25 cellular contexts compared by ENCODE assay signal in the genomic region with DNA sequence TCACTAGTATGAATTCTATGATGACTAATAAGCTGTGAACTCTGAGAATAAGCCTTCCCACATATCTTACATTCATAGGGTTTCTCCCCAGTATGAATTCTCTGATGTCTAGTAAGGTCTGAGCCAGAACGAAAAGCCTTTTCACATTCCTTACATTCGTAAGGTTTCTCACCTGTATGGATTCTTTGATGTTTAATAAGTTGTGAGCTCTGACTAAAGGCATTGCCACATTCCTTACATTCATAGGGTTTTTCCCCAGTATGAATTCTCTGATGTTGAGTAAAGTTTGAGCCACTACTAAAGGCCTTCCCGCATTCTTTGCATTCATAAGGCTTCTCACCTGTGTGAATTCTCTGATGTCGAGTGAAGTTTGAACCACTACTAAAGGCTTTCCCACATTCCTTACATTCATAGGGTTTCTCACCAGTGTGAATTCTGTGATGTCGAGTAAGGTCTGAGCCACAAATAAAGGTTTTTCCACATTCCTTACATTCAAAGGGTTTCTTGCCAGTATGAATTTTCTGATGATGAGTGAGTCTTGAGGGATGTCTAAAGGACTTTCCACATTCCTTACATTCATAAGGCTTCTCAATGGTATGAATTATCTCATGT. TPM values are rescaled to one million over a fixed set of nuclear protein-coding genes. Genes with fewer than 3 reads are reported as not detected.
DNase-seq lines count a peak whose midpoint lies in the region; ATAC-seq, FAIRE-seq and TF ChIP-seq lines count a peak whose summit lies in the region.
"Had no signal": no experiment of that assay in that cellular context is flagged by ENCODE, and none has a peak within 500 bp of the region (broad histone marks: within the 10 kb centered on the region; RNA-seq: fewer than 3 reads in every experiment).

No MANE protein-coding gene starts in this region.

- ATAC-seq in right cardiac atrium (no peak), heart right ventricle (no peak), GM21717 (IDR thresholded peaks at IDR 0.05; ENCODE audit: unreplicated experiment) (no peak), GM18870 (IDR thresholded peaks at IDR 0.05; ENCODE audit: unreplicated experiment) (no peak)
- ATAC-seq: activated T-cell treated with anti-CD3 and anti-CD28 coated beads, Interleukin-2, amount 50 U/mL, for 72 hours had no signal

- H2BK12ac ChIP-seq in mesenchymal stem cell (ENCODE audit: low read length in 2 of 2) = no peak overlapping the region

- no peak overlapping the region for H2BK15ac ChIP-seq in mesenchymal stem cell (ENCODE audit: low read depth, poor library complexity, severe bottlenecking)

- H3K14ac ChIP-seq in mesenchymal stem cell (ENCODE audit: low read length in 2 of 2) = no peak overlapping the region

- TF ChIP-seq CTCF in heart right ventricle (IDR thresholded peaks at IDR 0.05) = no peak
- no peak for TF ChIP-seq CTCF in astrocyte (IDR thresholded peaks at IDR 0.05; ENCODE audit: insufficient read depth, low read depth, low read length)
- no peak for TF ChIP-seq CTCF in tibial nerve (IDR thresholded peaks at IDR 0.05)

- no peak overlapping the region for H3K4ac ChIP-seq in mesenchymal stem cell (ENCODE audit: low read depth in 1 of 2, low read length in 2 of 2)

- TF ChIP-seq POLR2A in tibial nerve (IDR thresholded peaks at IDR 0.05) = no peak

- H3K23ac ChIP-seq in mesenchymal stem cell (ENCODE audit: low read length in 2 of 2) = no peak overlapping the region

- H2BK120ac ChIP-seq in mesenchymal stem cell (ENCODE audit: low read depth, low read length) = no peak overlapping the region

- intact Hi-C loops in right cardiac atrium (cut with DNase I) = no loop called here
- intact Hi-C loops in heart right ventricle (cut with DNase I) = no loop called here

- H3K18ac ChIP-seq in mesenchymal stem cell (ENCODE audit: low read depth in 1 of 2, low read length in 2 of 2) = no peak overlapping the region

- H3K9ac ChIP-seq in astrocyte (ENCODE audit: low read length) (no peak overlapping the region), mesenchymal stem cell (ENCODE audit: low read length) (no peak overlapping the region)

- H3K27me3 ChIP-seq in right cardiac atrium (ENCODE audit: control insufficient read depth, insufficient read depth) (no peaks in the 10 kb centered on the region), heart right ventricle (no peaks in the 10 kb centered on the region), astrocyte (ENCODE audit: insufficient read depth, low read length) (no peaks in the 10 kb centered on the region), mesenchymal stem cell (ENCODE audit: control insufficient read depth in 1 of 2, insufficient read depth in 1 of 2, low read length in 2 of 2) (no peaks in the 10 kb centered on the region), tibial nerve (no peaks in the 10 kb centered on the region)
- H3K27me3 ChIP-seq: colonic mucosa had no signal

- H3K27ac ChIP-seq in right cardiac atrium (ENCODE audit: low read length) (no peak overlapping the region), heart right ventricle (no peak overlapping the region), astrocyte (ENCODE audit: low read depth, low read length) (no peak overlapping the region), mesenchymal stem cell (ENCODE audit: low read length, poor library complexity, severe bottlenecking) (no peak overlapping the region), tibial nerve (no peak overlapping the region)
- H3K27ac ChIP-seq: 22Rv1, colonic mucosa, VCaP had no signal

- no peak overlapping the region for H4K8ac ChIP-seq in mesenchymal stem cell (ENCODE audit: low read length)

- H3K36me3 ChIP-seq in heart right ventricle (peaks cover 0 to 93% (median 72%) of the 10 kb centered on the region in 9 donors), astrocyte (ENCODE audit: insufficient read depth, low read length) (peaks cover 19% of the 10 kb centered on the region), mesenchymal stem cell (ENCODE audit: control insufficient read depth in 1 of 2, insufficient read depth in 2 of 2, low read depth in 1 of 2, low read length in 2 of 2) (peaks cover 13 to 57% of the 10 kb centered on the region in 2 experiments), tibial nerve (peaks cover 10 to 91% (median 27%) of the 10 kb centered on the region in 3 donors)

- H3K4me3 ChIP-seq in right cardiac atrium (ENCODE audit: low read length) (peak overlapping the region; percentile 34), heart right ventricle (no peak overlapping the region), astrocyte (ENCODE audit: insufficient read depth, low read depth, low read length) (no peak overlapping the region), mesenchymal stem cell (ENCODE audit: insufficient read depth in 1 of 2, low read depth in 1 of 2, low read length in 2 of 2) (peak overlapping the region in 1 of 2 experiments; percentile 47), tibial nerve (no peak overlapping the region)
- H3K4me3 ChIP-seq: colonic mucosa had no signal

- H4K20me1 ChIP-seq in astrocyte (ENCODE audit: insufficient read depth, low read length) = no peaks in the 10 kb centered on the region

- no peak overlapping the region for H2AFZ ChIP-seq in astrocyte (ENCODE audit: low read depth, low read length)
- H2AFZ ChIP-seq in mesenchymal stem cell (ENCODE audit: low read depth, low read length) = no peak overlapping the region

- no peaks in the 10 kb centered on the region for H3K4me1 Mint-ChIP-seq in astrocyte (ENCODE audit: low read depth, unreplicated experiment)
- H3K4me1 Mint-ChIP-seq: activated CD4-positive, alpha-beta T cell treated with anti-CD3 and anti-CD28 coated beads, Interleukin-2, amount 10 ng/mL, durations not matched to agents 24 days and 14 days; activated naive CD4-positive, alpha-beta T cell treated with anti-CD3 and anti-CD28 coated beads, Interleukin-2, amount 10 ng/mL, durations not matched to agents 7 days and 5 days had no signal

- no peak overlapping the region for H3K4me3 Mint-ChIP-seq in astrocyte (ENCODE audit: unreplicated experiment)
- H3K4me3 Mint-ChIP-seq: activated CD4-positive, alpha-beta T cell treated with anti-CD3 and anti-CD28 coated beads, Interleukin-2, amount 10 ng/mL, durations not matched to agents 24 days and 14 days; activated naive CD4-positive, alpha-beta T cell treated with anti-CD3 and anti-CD28 coated beads, Interleukin-2, amount 10 ng/mL, durations not matched to agents 7 days and 5 days; activated T-cell treated with anti-CD3 and anti-CD28 coated beads, Interleukin-2, amount 50 U/mL, for 72 hours had no signal

- no peaks in the 10 kb centered on the region for H3K27me3 Mint-ChIP-seq in astrocyte (ENCODE audit: low read depth, unreplicated experiment)
- H3K27me3 Mint-ChIP-seq: activated CD4-positive, alpha-beta T cell treated with anti-CD3 and anti-CD28 coated beads, Interleukin-2, amount 10 ng/mL, durations not matched to agents 24 days and 14 days; activated naive CD4-positive, alpha-beta T cell treated with anti-CD3 and anti-CD28 coated beads, Interleukin-2, amount 10 ng/mL, durations not matched to agents 7 days and 5 days had no signal

- no peak overlapping the region for H2AK5ac ChIP-seq in mesenchymal stem cell (ENCODE audit: low read length, severe bottlenecking)

- peak overlapping the region; percentile 26 for H3K27ac Mint-ChIP-seq in astrocyte (ENCODE audit: unreplicated experiment)
- H3K27ac Mint-ChIP-seq: activated CD4-positive, alpha-beta T cell treated with anti-CD3 and anti-CD28 coated beads, Interleukin-2, amount 10 ng/mL, durations not matched to agents 24 days and 14 days; activated naive CD4-positive, alpha-beta T cell treated with anti-CD3 and anti-CD28 coated beads, Interleukin-2, amount 10 ng/mL, durations not matched to agents 7 days and 5 days; activated T-cell treated with anti-CD3 and anti-CD28 coated beads, Interleukin-2, amount 50 U/mL, for 72 hours had no signal

- no peak for TF ChIP-seq EP300 in tibial nerve (IDR thresholded peaks at IDR 0.05)

- DNase-seq in right cardiac atrium (no peak), heart right ventricle (no peak), astrocyte (ENCODE audit: low read depth) (no peak), mesenchymal stem cell (peak; percentile 1), tibial nerve (ENCODE audit: low spot score in 2 of 2) (no peak)
- DNase-seq in stimulated activated CD4-positive, alpha-beta T cell treated with anti-CD3 and anti-CD28 coated beads, Interleukin-4, amount 100 ng/mL, for 24 hours = no peak
- DNase-seq: activated CD4-positive, alpha-beta T cell treated with anti-CD3 and anti-CD28 coated beads, Interleukin-2, amount 10 ng/mL, durations not matched to agents 24 days and 14 days; activated naive CD4-positive, alpha-beta T cell treated with anti-CD3 and anti-CD28 coated beads, Interleukin-2, amount 10 ng/mL, durations not matched to agents 7 days and 5 days; activated T-cell treated with anti-CD3 and anti-CD28 coated beads, Interleukin-2, amount 50 U/mL, for 72 hours; amygdala; colonic mucosa; DMS79; IMR-90; kidney; NCI-H1417; NCI-H446; NCI-H82; stimulated activated CD4-positive, alpha-beta T cell treated with anti-CD3 and anti-CD28 coated beads, Interleukin-12 subunit alpha, Interleukin-12 subunit beta, amount 100 ng/mL, for 4 hours; stimulated activated naive CD4-positive, alpha-beta T cell treated with Interleukin-2 at 50 U/mL for 16 hours had no signal

- no peak overlapping the region for H3K4me2 ChIP-seq in astrocyte (ENCODE audit: low read length)
- H3K4me2 ChIP-seq in mesenchymal stem cell (ENCODE audit: low read length, poor library complexity, severe bottlenecking) = no peak overlapping the region

- H4K91ac ChIP-seq in mesenchymal stem cell (ENCODE audit: low read length) = no peak overlapping the region

- no peaks in the 10 kb centered on the region for H3K79me2 ChIP-seq in astrocyte (ENCODE audit: insufficient read depth, low read length)

- H3K9me3 Mint-ChIP-seq in astrocyte (ENCODE audit: unreplicated experiment) = peaks cover 68% of the 10 kb centered on the region

- H3K9me3 ChIP-seq in right cardiac atrium (ENCODE audit: control insufficient read depth, low read length) (peaks cover 3% of the 10 kb centered on the region), heart right ventricle (peaks cover 0 to 100% (median 91%) of the 10 kb centered on the region in 11 donors), astrocyte (ENCODE audit: insufficient read depth, low read depth, low read length) (peaks cover 27% of the 10 kb centered on the region), mesenchymal stem cell (ENCODE audit: control insufficient read depth, low read length) (peaks cover 92% of the 10 kb centered on the region), tibial nerve (peaks cover 5 to 100% (median 63%) of the 10 kb centered on the region in 4 donors)

- peaks cover 67% of the 10 kb centered on the region for H3K36me3 Mint-ChIP-seq in astrocyte (ENCODE audit: low read depth, unreplicated experiment)

- no peaks in the 10 kb centered on the region for H3K79me1 ChIP-seq in mesenchymal stem cell (replicated peaks; ENCODE audit: low read length, poor library complexity, severe bottlenecking)

- no peaks in the 10 kb centered on the region for H3K4me1 ChIP-seq in right cardiac atrium (ENCODE audit: control insufficient read depth, insufficient read depth, low read length)
- no peaks in the 10 kb centered on the region for H3K4me1 ChIP-seq in heart right ventricle
- H3K4me1 ChIP-seq in astrocyte (ENCODE audit: insufficient read depth, low read length) = no peaks in the 10 kb centered on the region
- H3K4me1 ChIP-seq in mesenchymal stem cell (ENCODE audit: control insufficient read depth, insufficient read depth, low read depth, low read length) = no peaks in the 10 kb centered on the region
- no peaks in the 10 kb centered on the region for H3K4me1 ChIP-seq in tibial nerve
- H3K4me1 ChIP-seq: colonic mucosa had no signal

- H2BK5ac ChIP-seq in mesenchymal stem cell (ENCODE audit: low read depth, low read length, poor library complexity, severe bottlenecking) = no peak overlapping the region

- FAIRE-seq in astrocyte (lab: Jason Lieb, UNC) = no peak
- FAIRE-seq: bronchial epithelial cell, endothelial cell of umbilical vein, kidney had no signal

- WGBS in right cardiac atrium = 98% methylated on average over 5 of the region's 5 CpGs
- 98% methylated on average over 5 of the region's 5 CpGs for WGBS in heart right ventricle, 2 donors
- WGBS in mesenchymal stem cell = 100% methylated on average over 2 of the region's 5 CpGs
- WGBS in tibial nerve, 2 donors = 96% methylated on average over 5 of the region's 5 CpGs

RNA-seq across cellular contexts. Expression of gene ZFP82, which starts 30.7 kb away (rescaled TPM):
- 1 to 10 TPM; 4.7 to 6.0 (median 5.3) TPM for total RNA-seq in right cardiac atrium
- polyA plus RNA-seq in right cardiac atrium = 3.1 TPM
- 1 to 10 TPM; 3.1 to 6.3 (median 4.3) TPM for total RNA-seq in heart right ventricle
- 1 to 10 TPM; 1.9 to 2.5 TPM for polyA plus RNA-seq in heart right ventricle
- total RNA-seq in astrocyte = 6.4 and 6.6 TPM in 2 replicates
- polyA plus RNA-seq in mesenchymal stem cell (2013, experiment 1 of 2) = 2.9 TPM
- polyA plus RNA-seq in mesenchymal stem cell (2013, experiment 2 of 2) = 2.9 TPM
- 1 to 10 TPM; 4.1 to 9.4 (median 5.6) TPM for total RNA-seq in tibial nerve

RNA-seq across cellular contexts. Expression of gene ZNF566, which starts 40.2 kb away (rescaled TPM):
- 10 to 100 TPM; 10.6 to 13.4 (median 13.3) TPM for total RNA-seq in right cardiac atrium
- polyA plus RNA-seq in right cardiac atrium = 6.2 TPM
- total RNA-seq in heart right ventricle = 10 to 100 TPM in 7 of 10 donors, 1 to 10 TPM in 3; 8.1 to 15.0 (median 11.4) TPM
- polyA plus RNA-seq in heart right ventricle = 10 to 100 TPM in 1 of 2 donors, 1 to 10 TPM in 1; 2.6 to 10.5 TPM
- total RNA-seq in astrocyte = 10.0 and 16.0 TPM in 2 replicates
- polyA plus RNA-seq in mesenchymal stem cell (2013, experiment 1 of 2) = 3.2 TPM
- polyA plus RNA-seq in mesenchymal stem cell (2013, experiment 2 of 2) = 3.8 TPM
- 10 to 100 TPM; 12.1 to 20.1 (median 14.9) TPM for total RNA-seq in tibial nerve
